15 cellular contexts compared by ENCODE assay signal in the genomic region with DNA sequence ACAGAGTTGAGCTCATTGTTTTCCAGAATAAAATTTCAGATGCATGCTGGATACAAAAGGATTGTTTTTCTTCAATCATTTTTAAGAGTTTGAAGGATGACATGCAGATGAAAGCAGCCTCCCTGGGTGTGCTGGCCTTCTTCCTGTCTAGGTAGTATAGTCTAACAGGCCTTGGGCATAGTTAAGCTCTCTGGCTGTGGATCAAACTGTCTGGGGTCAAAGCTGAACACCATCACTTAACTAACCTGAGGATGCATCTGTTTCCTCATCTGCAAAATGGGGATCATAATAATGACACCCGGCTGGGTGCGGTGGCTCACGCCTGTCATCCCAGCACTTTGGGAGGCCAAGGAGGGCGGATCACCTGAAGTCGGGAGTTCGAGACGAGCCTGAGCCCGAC. TPM values are rescaled to one million over a fixed set of nuclear protein-coding genes. Genes with fewer than 3 reads are reported as not detected.
DNase-seq lines count a peak whose midpoint lies in the region; TF ChIP-seq lines count a peak whose summit lies in the region.
"Had no signal": no experiment of that assay in that cellular context is flagged by ENCODE, and none has a peak within 500 bp of the region (broad histone marks: within the 10 kb centered on the region; RNA-seq: fewer than 3 reads in every experiment).

No MANE protein-coding gene starts in this region.

- H3K27me3 Mint-ChIP-seq in activated CD4-positive, alpha-beta T cell treated with anti-CD3 and anti-CD28 coated beads, Interleukin-2, amount 10 ng/mL, durations not matched to agents 7 days and 5 days: no peaks in the 10 kb centered on the region
- no peaks in the 10 kb centered on the region for H3K27me3 Mint-ChIP-seq in nephron progenitor cell (ENCODE audit: low read depth, poor library complexity)
- H3K27me3 Mint-ChIP-seq: stimulated activated memory B cell treated with anti-CD40 and anti-IgM and Interleukin-4, amounts not matched to agents 10 μg/mL and 1 μg/mL and 100 μg/mL, for 72 hours had no signal

- peak overlapping the region; percentile 54 for H3K27ac Mint-ChIP-seq in activated CD4-positive, alpha-beta T cell treated with anti-CD3 and anti-CD28 coated beads, Interleukin-2, amount 10 ng/mL, durations not matched to agents 7 days and 5 days
- no peak overlapping the region for H3K27ac Mint-ChIP-seq in nephron progenitor cell

- peaks cover 26% of the 10 kb centered on the region for H3K4me1 Mint-ChIP-seq in activated CD4-positive, alpha-beta T cell treated with anti-CD3 and anti-CD28 coated beads, Interleukin-2, amount 10 ng/mL, durations not matched to agents 7 days and 5 days
- peaks cover 30% of the 10 kb centered on the region for H3K4me1 Mint-ChIP-seq in nephron progenitor cell

- no peaks in the 10 kb centered on the region for H3K36me3 Mint-ChIP-seq in activated CD4-positive, alpha-beta T cell treated with anti-CD3 and anti-CD28 coated beads, Interleukin-2, amount 10 ng/mL, durations not matched to agents 7 days and 5 days (ENCODE audit: low read depth)
- no peaks in the 10 kb centered on the region for H3K36me3 Mint-ChIP-seq in nephron progenitor cell (ENCODE audit: low read depth)
- H3K36me3 Mint-ChIP-seq: stimulated activated memory B cell treated with anti-CD40 and anti-IgM and Interleukin-4, amounts not matched to agents 10 μg/mL and 1 μg/mL and 100 μg/mL, for 72 hours had no signal

- 87% methylated on average over 8 of the region's 8 CpGs for WGBS in esophagus muscularis mucosa

- H3K36me3 ChIP-seq in esophagus muscularis mucosa: no peaks in the 10 kb centered on the region
- H3K36me3 ChIP-seq: neutrophil had no signal

- H3K4me1 ChIP-seq in esophagus muscularis mucosa: peaks cover 40 to 52% (median 49%) of the 10 kb centered on the region in 4 donors

- H3K9me3 ChIP-seq in esophagus muscularis mucosa: no peaks in the 10 kb centered on the region
- H3K9me3 ChIP-seq: neutrophil had no signal

- H3K4me3 ChIP-seq in esophagus muscularis mucosa: no peak overlapping the region
- H3K4me3 ChIP-seq: GM12878, GM23248, SK-N-MC had no signal

- CTCF ChIA-PET in activated CD4-positive, alpha-beta T cell treated with anti-CD3 and anti-CD28 coated beads, Interleukin-2, amount 10 ng/mL, durations not matched to agents 7 days and 5 days (lab: Charles Lee): interaction anchor here (1.2 to 2.2 kb wide), 2 partner anchors 9 to 59 kb away, joined by 3 to 5 read pairs; a partner anchor contains a TSS

- H3K4me3 Mint-ChIP-seq in activated CD4-positive, alpha-beta T cell treated with anti-CD3 and anti-CD28 coated beads, Interleukin-2, amount 10 ng/mL, durations not matched to agents 7 days and 5 days: no peak overlapping the region
- no peak overlapping the region for H3K4me3 Mint-ChIP-seq in nephron progenitor cell
- H3K4me3 Mint-ChIP-seq: stimulated activated memory B cell treated with anti-CD40 and anti-IgM and Interleukin-4, amounts not matched to agents 10 μg/mL and 1 μg/mL and 100 μg/mL, for 72 hours had no signal

- H3K27ac ChIP-seq in esophagus muscularis mucosa (replicated peaks in 1 of 4) (peak overlapping the region; percentile 69 to 84 (median 79)), temporal lobe (ENCODE audit: low read depth, low read length) (peak overlapping the region; percentile 97)
- H3K27ac ChIP-seq: foreskin keratinocyte, GM23248, neutrophil, SK-N-MC had no signal

- intact Hi-C loops in esophagus muscularis mucosa (cut with DNase I): loop anchor here (5.0 kb wide), 1 partner anchor 53 kb away; no protein-coding TSS in a partner anchor

- H3K27me3 ChIP-seq in esophagus muscularis mucosa: no peaks in the 10 kb centered on the region
- H3K27me3 ChIP-seq: foreskin keratinocyte, neutrophil had no signal

- no peak for TF ChIP-seq POLR2A in esophagus muscularis mucosa (IDR thresholded peaks at IDR 0.05; ENCODE audit: low read depth)

- H3K9me3 Mint-ChIP-seq in activated CD4-positive, alpha-beta T cell treated with anti-CD3 and anti-CD28 coated beads, Interleukin-2, amount 10 ng/mL, durations not matched to agents 7 days and 5 days: no peaks in the 10 kb centered on the region
- no peaks in the 10 kb centered on the region for H3K9me3 Mint-ChIP-seq in nephron progenitor cell
- H3K9me3 Mint-ChIP-seq: stimulated activated memory B cell treated with anti-CD40 and anti-IgM and Interleukin-4, amounts not matched to agents 10 μg/mL and 1 μg/mL and 100 μg/mL, for 72 hours had no signal

- POLR2A ChIA-PET in activated CD4-positive, alpha-beta T cell treated with anti-CD3 and anti-CD28 coated beads, Interleukin-2, amount 10 ng/mL, durations not matched to agents 7 days and 5 days (lab: Charles Lee): no interaction called here

- DNase-seq in activated CD4-positive, alpha-beta T cell treated with anti-CD3 and anti-CD28 coated beads, Interleukin-2, amount 10 ng/mL, durations not matched to agents 7 days and 5 days: no peak
- DNase-seq in activated CD4-positive, alpha-beta T cell treated with anti-CD3 and anti-CD28 coated beads for 48 hours: no peak
- no peak for DNase-seq in esophagus muscularis mucosa (ENCODE audit: extremely low spot score)
- no peak for DNase-seq in nephron progenitor cell
- DNase-seq in stimulated activated naive CD4-positive, alpha-beta T cell treated with Interleukin-2 at 50 U/mL for 16 hours (lab: John Stamatoyannopoulos, UW): no peak
- DNase-seq: NCI-H1105, NCI-H82 had no signal

- TF ChIP-seq EP300 in esophagus muscularis mucosa (IDR thresholded peaks at IDR 0.05): no peak

- TF ChIP-seq CTCF in esophagus muscularis mucosa (IDR thresholded peaks at IDR 0.05): no peak
- TF ChIP-seq CTCF in nephron progenitor cell (IDR thresholded peaks at IDR 0.05): no peak

RNA-seq across cellular contexts. Expression of a gene that starts 6.0 kb away (rescaled TPM):
- not detected for total RNA-seq in activated CD4-positive, alpha-beta T cell treated with anti-CD3 and anti-CD28 coated beads, Interleukin-2, amount 10 ng/mL, durations not matched to agents 7 days and 5 days
- total RNA-seq in esophagus muscularis mucosa (10 to 100 TPM; 16.2 to 51.1 (median 32.6) TPM), temporal lobe (9.6 TPM)
- total RNA-seq: foreskin keratinocyte, GM23248 had no signal

RNA-seq across cellular contexts. Expression of a gene that starts 9.4 kb away (rescaled TPM):
- not detected for total RNA-seq in activated CD4-positive, alpha-beta T cell treated with anti-CD3 and anti-CD28 coated beads, Interleukin-2, amount 10 ng/mL, durations not matched to agents 7 days and 5 days
- total RNA-seq in esophagus muscularis mucosa (not detected), temporal lobe (not detected)
- total RNA-seq: cerebellum, GM12878, GM23248 had no signal

RNA-seq across cellular contexts. Expression of a gene that starts 25.0 kb away (rescaled TPM):
- total RNA-seq in activated CD4-positive, alpha-beta T cell treated with anti-CD3 and anti-CD28 coated beads, Interleukin-2, amount 10 ng/mL, durations not matched to agents 7 days and 5 days: not detected
- under 1 TPM in 2 of 4 donors, not detected in 2; 0.26 to 0.40 TPM for total RNA-seq in esophagus muscularis mucosa
- total RNA-seq in temporal lobe: 0.49 TPM
- total RNA-seq: GM23248 had no signal

RNA-seq across cellular contexts. Expression of a gene that starts 42.9 kb away (rescaled TPM):
- total RNA-seq in activated CD4-positive, alpha-beta T cell treated with anti-CD3 and anti-CD28 coated beads, Interleukin-2, amount 10 ng/mL, durations not matched to agents 7 days and 5 days: not detected
- total RNA-seq in esophagus muscularis mucosa (under 1 TPM in 2 of 4 donors, not detected in 2; 0.13 to 0.63 TPM), temporal lobe (not detected)
- total RNA-seq: cerebellum, foreskin keratinocyte, GM12878, GM23248 had no signal

Comparison
In these comparisons a context has a peak if more than half of its experiments do, and no peak if none do; other contexts are left out.
1. RNA of a gene that starts 6.0 kb away (total RNA-seq): 16.2 to 51.1 TPM in esophagus muscularis mucosa and 9.6 TPM in temporal lobe (single experiment); not detected in activated CD4-positive, alpha-beta T cell treated with anti-CD3 and anti-CD28 coated beads, Interleukin-2, amount 10 ng/mL, durations not matched to agents 7 days and 5 days; every median in the first group is over 10 times any median in the second.